16 cellular contexts compared by ENCODE assay signal in the genomic region with DNA sequence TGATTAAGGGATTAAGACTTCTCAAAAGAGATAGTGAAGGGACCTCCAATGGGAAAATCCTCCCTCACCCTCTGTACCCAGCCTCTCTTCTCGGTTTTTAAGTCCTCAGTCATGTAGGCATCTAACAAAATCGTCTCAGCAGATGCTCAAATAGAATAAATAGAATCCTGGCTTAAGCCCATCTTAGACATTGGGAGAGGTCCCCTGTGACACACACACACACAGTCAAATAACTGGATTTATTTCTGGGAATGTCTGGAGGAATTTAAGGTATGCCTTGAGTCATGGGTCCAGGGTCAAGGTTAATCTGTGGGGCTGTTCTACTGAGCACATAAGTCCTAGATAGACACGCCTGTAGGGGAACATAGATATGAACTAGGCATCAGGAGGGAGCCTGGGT.
A peak's percentile ranks its signal among the peaks of the same experiment; 100 is the strongest.
DNase-seq lines count a peak whose midpoint lies in the region; ATAC-seq, FAIRE-seq and TF ChIP-seq lines count a peak whose summit lies in the region.
"Had no signal": no experiment of that assay in that cellular context is flagged by ENCODE, and none has a peak within 500 bp of the region (broad histone marks: within the 10 kb centered on the region; RNA-seq: fewer than 3 reads in every experiment).

No MANE protein-coding gene starts in this region.

- H3K4me3 ChIP-seq in AG10803 (ENCODE audit: low read length) (no peak overlapping the region), cardiac fibroblast (replicated peaks in 1 of 2; ENCODE audit: low read depth in 2 of 2, low read length in 2 of 2) (no peak overlapping the region), mesodermal cell (ENCODE audit: extremely low read depth, insufficient read depth, low read length, poor library complexity, severe bottlenecking) (no peak overlapping the region), lower lobe of right lung (no peak overlapping the region), prostate gland (no peak overlapping the region)
- H3K4me3 ChIP-seq: BLaER1, heart right ventricle, lung had no signal

- ATAC-seq in lower lobe of right lung (no peak), HG02571 (IDR thresholded peaks at IDR 0.05; ENCODE audit: unreplicated experiment) (no peak)
- ATAC-seq: heart right ventricle; Right ventricle myocardium inferior; stimulated activated memory B cell treated with anti-CD40 and anti-IgM and Interleukin-4, amounts not matched to agents 10 μg/mL and 1 μg/mL and 100 μg/mL, for 72 hours had no signal

- H3K27me3 ChIP-seq in lower lobe of right lung (ENCODE audit: low read depth) (peaks cover 3% of the 10 kb centered on the region), prostate gland (replicated peaks; ENCODE audit: insufficient read depth) (no peaks in the 10 kb centered on the region)
- H3K27me3 ChIP-seq: BLaER1 had no signal

- H3K27ac ChIP-seq in mesodermal cell (ENCODE audit: low read depth, low read length, severe bottlenecking) (peak overlapping the region; percentile 30), lower lobe of right lung (no peak overlapping the region), prostate gland (no peak overlapping the region)
- H3K27ac ChIP-seq: BLaER1, heart right ventricle had no signal

- TF ChIP-seq CTCF in AG10803 (conservative IDR thresholded peaks at IDR 0.05; ENCODE audit: low read length) (0 out of 2 replicates have a peak, but pooled peaks have one; percentile 8), cardiac fibroblast (IDR thresholded peaks at IDR 0.05; ENCODE audit: low read depth, low read length) (no peak), lower lobe of right lung (IDR thresholded peaks at IDR 0.05) (no peak), prostate gland (IDR thresholded peaks at IDR 0.05) (no peak)

- H3K4me1 ChIP-seq in mesodermal cell (ENCODE audit: control insufficient read depth, insufficient read depth, low read length, poor library complexity, severe bottlenecking) (peaks cover 28% of the 10 kb centered on the region), lower lobe of right lung (peaks cover 9% of the 10 kb centered on the region), prostate gland (replicated peaks) (no peaks in the 10 kb centered on the region)

- no peaks in the 10 kb centered on the region for H3K36me3 ChIP-seq in mesodermal cell (ENCODE audit: control insufficient read depth, insufficient read depth, low read length)
- no peaks in the 10 kb centered on the region for H3K36me3 ChIP-seq in lower lobe of right lung
- H3K36me3 ChIP-seq in prostate gland, result no peaks in the 10 kb centered on the region
- H3K36me3 ChIP-seq: BLaER1, heart right ventricle had no signal

- TF ChIP-seq POLR2A in prostate gland (IDR thresholded peaks at IDR 0.05), result no peak

- no peak for FAIRE-seq in HTR-8/SVneo (lab: Jason Lieb, UNC)

- intact Hi-C loops in lower lobe of right lung (cut with DNase I), result no loop called here
- intact Hi-C loops in prostate gland (cut with DNase I), result no loop called here

- WGBS in mesodermal cell (ENCODE audit: insufficient coverage in 2 of 2), 2 experiments, result 74 to 100% methylated on average over 1 to 3 of the region's 3 CpGs
- WGBS in prostate gland, result 52% methylated on average over 3 of the region's 3 CpGs

- DNase-seq in AG10803 (ENCODE audit: low read depth) (peak; percentile 91), HTR-8/SVneo (ENCODE audit: insufficient read length, low spot score) (peak; percentile 39), cardiac fibroblast (ENCODE audit: low read depth in 2 of 2) (peak; percentile 77), NOMO-1 treated with dmso at 0.1 percent for 144 hours (lab: John Stamatoyannopoulos, UW; ENCODE audit: unreplicated experiment) (no peak), lower lobe of right lung (no peak), prostate gland (ENCODE audit: low spot score) (no peak)
- DNase-seq: heart right ventricle; NCI-H1048; posterior cingulate gyrus; stimulated activated CD4-positive, alpha-beta T cell treated with anti-CD3 and anti-CD28 coated beads, Interleukin-2, amount 100 ng/mL, for 48 hours had no signal

- H3K9me3 ChIP-seq in mesodermal cell (ENCODE audit: control insufficient read depth, low read length), result peaks cover 10% of the 10 kb centered on the region
- no peaks in the 10 kb centered on the region for H3K9me3 ChIP-seq in lower lobe of right lung
- H3K9me3 ChIP-seq in prostate gland, result no peaks in the 10 kb centered on the region

Comparison
In these comparisons a context has a peak if more than half of its experiments do, and no peak if none do; other contexts are left out.
1. DNase-seq: peak in AG10803 (single experiment), HTR-8/SVneo (single experiment) and cardiac fibroblast (2 of 2); none in NOMO-1 treated with dmso at 0.1 percent for 144 hours (single experiment), lower lobe of right lung (single experiment) and prostate gland (single experiment).